8 cellular contexts compared by ENCODE assay signal in genomic region chr12:39587247-39587646, GRCh38. TPM values are rescaled to one million over a fixed set of nuclear protein-coding genes. Genes with fewer than 3 reads are reported as not detected.
DNase-seq lines count a peak whose midpoint lies in the region; ATAC-seq, FAIRE-seq and TF ChIP-seq lines count a peak whose summit lies in the region.

No MANE protein-coding gene starts in this region.

- ATAC-seq in HG03039 (IDR thresholded peaks at IDR 0.05; ENCODE audit: unreplicated experiment): peak; percentile 76
- ATAC-seq in right lobe of liver: peak in 3 of 4 donors; percentile 58 to 66 (median 63)
- ATAC-seq in HG03439 (IDR thresholded peaks at IDR 0.05; ENCODE audit: unreplicated experiment): no peak

- H3K27me3 ChIP-seq in AG04450 (ENCODE audit: control insufficient read depth, insufficient read depth, low read length): no peaks in the 10 kb centered on the region
- no peaks in the 10 kb centered on the region for H3K27me3 ChIP-seq in right lobe of liver

- H3K4me1 ChIP-seq in right lobe of liver: peaks cover 0 to 8% (median 0%) of the 10 kb centered on the region in 4 donors

- H3K36me3 ChIP-seq in right lobe of liver: no peaks in the 10 kb centered on the region

- H3K9me3 ChIP-seq in AG04450 (ENCODE audit: control insufficient read depth, insufficient read depth, low read length) (no peaks in the 10 kb centered on the region), right lobe of liver (no peaks in the 10 kb centered on the region)

- intact Hi-C loops in right lobe of liver (cut with DNase I): no loop called here

- TF ChIP-seq POLR2A in GM12891 (IDR thresholded peaks at IDR 0.05; ENCODE audit: low read depth, low read length) (no peak), right lobe of liver (IDR thresholded peaks at IDR 0.05) (no peak)

- no peak overlapping the region for H3K27ac ChIP-seq in AG04450 (ENCODE audit: low read depth, low read length)
- no peak overlapping the region for H3K27ac ChIP-seq in right lobe of liver

- FAIRE-seq in GM12891 (lab: Jason Lieb, UNC): peak; percentile 82

- WGBS in right lobe of liver (ENCODE audit: insufficient coverage, low coverage, low lambda C conversion rate, missing lambda C conversion rate): 56% methylated on average over 3 of the region's 3 CpGs

- POLR2A ChIA-PET in AG04450 (lab: Yijun Ruan, JAX): no interaction called here

- DNase-seq in AG04450 (ENCODE audit: low read depth, low spot score): no peak
- DNase-seq in GM12891 (ENCODE audit: insufficient read length, low spot score): no peak
- DNase-seq in T follicular helper cell (ENCODE audit: low read depth): peak; percentile 3
- DNase-seq in right lobe of liver: no peak
- DNase-seq in GM19240 (ENCODE audit: insufficient read length, low spot score): no peak
- no peak for DNase-seq in HK-2 (ENCODE audit: unreplicated experiment)

- H3K4me3 ChIP-seq in AG04450 (ENCODE audit: low read depth, low read length) (no peak overlapping the region), right lobe of liver (no peak overlapping the region)

- TF ChIP-seq CTCF in AG04450 (IDR thresholded peaks at IDR 0.05; ENCODE audit: low read depth, low read length) (0 out of 2 replicates have a peak, but pooled peaks have one; percentile 8), right lobe of liver (IDR thresholded peaks at IDR 0.05) (peak; percentile 20 to 41 (median 34))

- CTCF ChIA-PET in AG04450 (lab: Charles Lee): no interaction called here

TF ChIP-seq in GM12891, 5 proteins besides CTCF, POLR2A, EP300 and RAD21:
- TF ChIP-seq PAX5 (IDR thresholded peaks at IDR 0.05; ENCODE audit: insufficient read depth, low read length, severe bottlenecking) (no peak), POLR2AphosphoS5 (IDR thresholded peaks at IDR 0.05; ENCODE audit: low read depth, low read length) (no peak), SPI1 (IDR thresholded peaks at IDR 0.05; ENCODE audit: low read depth, low read length) (no peak), POU2F2 (IDR thresholded peaks at IDR 0.05; ENCODE audit: low read depth, low read length) (no peak), TAF1 (IDR thresholded peaks at IDR 0.05; ENCODE audit: low read depth, low read length) (no peak)

RNA-seq across cellular contexts. Expression of gene ABCD2, which starts 32.4 kb away (rescaled TPM):
- not detected in 2 replicates for polyA plus RNA-seq in AG04450 (2011; rRNA removed)
- 0.05 TPM in 1 of 2 replicates, not detected in the other for polyA minus RNA-seq in AG04450 (2011; rRNA and poly(A)+ RNA removed)
- 2.2 TPM for polyA plus RNA-seq in GM12891 (2012; ENCODE audit: low read depth, missing spikeins)
- under 1 TPM in 4 of 6 experiments, not detected in 2; 0.05 to 0.25 (median 0.09) TPM for total RNA-seq in right lobe of liver
